ENCODE assay signal across 13 cellular contexts in genomic region chr13:97719759-97720158, GRCh38.
DNase-seq lines count a peak whose midpoint lies in the region; FAIRE-seq and TF ChIP-seq lines count a peak whose summit lies in the region.
"Had no signal": no experiment of that assay in that cellular context is flagged by ENCODE, and none has a peak within 500 bp of the region (broad histone marks: within the 10 kb centered on the region; RNA-seq: fewer than 3 reads in every experiment).

No MANE protein-coding gene starts in this region.

- H3K79me2 ChIP-seq in GM23248 (ENCODE audit: insufficient read depth) = no peaks in the 10 kb centered on the region

- H3F3A ChIP-seq in GM23248 (ENCODE audit: insufficient read depth) = no peaks in the 10 kb centered on the region

- no peaks in the 10 kb centered on the region for H3K4me1 ChIP-seq in GM23248 (ENCODE audit: insufficient read depth)
- no peaks in the 10 kb centered on the region for H3K4me1 ChIP-seq in esophagus muscularis mucosa
- H3K4me1 ChIP-seq in small intestine (ENCODE audit: control insufficient read depth in 2 of 2, insufficient read depth in 1 of 2, low read depth in 1 of 2, low read length in 1 of 2) = no peaks in the 10 kb centered on the region

- in situ Hi-C loops in GM23248 (cut with MboI) = no loop called here

- no peaks in the 10 kb centered on the region for H3K36me3 ChIP-seq in GM23248 (ENCODE audit: low read depth)
- H3K36me3 ChIP-seq in esophagus muscularis mucosa = no peaks in the 10 kb centered on the region
- no peaks in the 10 kb centered on the region for H3K36me3 ChIP-seq in small intestine (ENCODE audit: control insufficient read depth in 2 of 2, insufficient read depth in 2 of 2, low read length in 2 of 2)

- no peak for TF ChIP-seq EP300 in esophagus muscularis mucosa (IDR thresholded peaks at IDR 0.05)

- FAIRE-seq in small intestine (lab: Jason Lieb, UNC) = no peak

- whole genome bisulfite sequencing in GM23248 (ENCODE audit: low coverage in 1 of 2, low lambda C conversion rate in 2 of 2, missing lambda C conversion rate in 2 of 2), 2 experiments = 73 to 76% methylated on average over 4 of the region's 4 CpGs
- WGBS in esophagus muscularis mucosa = 76% methylated on average over 4 of the region's 4 CpGs
- WGBS in small intestine, 3 donors = 70 to 84% (median 71%) methylated on average over 4 of the region's 4 CpGs

- no peaks in the 10 kb centered on the region for H3K27me3 ChIP-seq in GM23248 (replicated peaks; ENCODE audit: insufficient read depth)
- no peaks in the 10 kb centered on the region for H3K27me3 ChIP-seq in esophagus muscularis mucosa
- no peaks in the 10 kb centered on the region for H3K27me3 ChIP-seq in small intestine (ENCODE audit: control insufficient read depth in 2 of 2, insufficient read depth in 2 of 2, low read length in 2 of 2)

- no peaks in the 10 kb centered on the region for H3K9me2 ChIP-seq in GM23248 (ENCODE audit: insufficient read depth)

- H3K27ac ChIP-seq in GM23248 = no peak overlapping the region
- no peak overlapping the region for H3K27ac ChIP-seq in esophagus muscularis mucosa (replicated peaks in 1 of 4)
- H3K27ac ChIP-seq in small intestine (ENCODE audit: low read depth in 1 of 2, low read length in 1 of 2) = no peak overlapping the region

- no peak overlapping the region for H2AFZ ChIP-seq in GM23248

- DNase-seq in GM23248 (peak; percentile 9), RKO (ENCODE audit: low spot score) (peak; percentile 43), esophagus muscularis mucosa (ENCODE audit: extremely low spot score) (peak; percentile 12), small intestine (peak; percentile 2), C1 segment of cervical spinal cord (lab: John Stamatoyannopoulos, UW) (no peak), activated T-cell treated with anti-CD3 and anti-CD28 coated beads for 4 hours (no peak)
- DNase-seq in NK-92 treated with Interleukin-12 subunit alpha and Interleukin-12 subunit beta, amount 100 ng/mL, for 24 hours (lab: John Stamatoyannopoulos, UW) = no peak
- DNase-seq: COR-L47, NCI-H1436, NCI-H2029, NCI-H2171, NCI-H446, NCI-H69 had no signal

- TF ChIP-seq CTCF in esophagus muscularis mucosa (IDR thresholded peaks at IDR 0.05) = no peak

- no peak overlapping the region for H3K4me2 ChIP-seq in GM23248 (ENCODE audit: unreplicated experiment)

- no peaks in the 10 kb centered on the region for H4K20me1 ChIP-seq in GM23248 (ENCODE audit: insufficient read depth)

- H3K4me3 ChIP-seq in GM23248 (no peak overlapping the region), esophagus muscularis mucosa (no peak overlapping the region), small intestine (ENCODE audit: low read depth in 1 of 2, low read length in 2 of 2) (no peak overlapping the region)

- no peak overlapping the region for H3K9ac ChIP-seq in GM23248

- H3K9me3 ChIP-seq in GM23248 (ENCODE audit: low read depth) = no peaks in the 10 kb centered on the region
- peaks cover 0 to 6% (median 0%) of the 10 kb centered on the region in 4 donors for H3K9me3 ChIP-seq in esophagus muscularis mucosa
- no peaks in the 10 kb centered on the region for H3K9me3 ChIP-seq in small intestine (ENCODE audit: control insufficient read depth, low read depth)

- intact Hi-C loops in esophagus muscularis mucosa (cut with DNase I) = no loop called here

- no peak for TF ChIP-seq POLR2A in esophagus muscularis mucosa (IDR thresholded peaks at IDR 0.05; ENCODE audit: low read depth)

Comparison
In these comparisons a context has a peak if more than half of its experiments do, and no peak if none do; other contexts are left out.
1. DNase-seq: peak in GM23248 (single experiment), RKO (single experiment), esophagus muscularis mucosa (single experiment) and small intestine (single experiment); none in C1 segment of cervical spinal cord (0 of 14), NK-92 treated with Interleukin-12 subunit alpha and Interleukin-12 subunit beta, amount 100 ng/mL, for 24 hours (single experiment) and activated T-cell treated with anti-CD3 and anti-CD28 coated beads for 4 hours (single experiment).